ENCODE assay signal across 8 cellular contexts in the genomic region with DNA sequence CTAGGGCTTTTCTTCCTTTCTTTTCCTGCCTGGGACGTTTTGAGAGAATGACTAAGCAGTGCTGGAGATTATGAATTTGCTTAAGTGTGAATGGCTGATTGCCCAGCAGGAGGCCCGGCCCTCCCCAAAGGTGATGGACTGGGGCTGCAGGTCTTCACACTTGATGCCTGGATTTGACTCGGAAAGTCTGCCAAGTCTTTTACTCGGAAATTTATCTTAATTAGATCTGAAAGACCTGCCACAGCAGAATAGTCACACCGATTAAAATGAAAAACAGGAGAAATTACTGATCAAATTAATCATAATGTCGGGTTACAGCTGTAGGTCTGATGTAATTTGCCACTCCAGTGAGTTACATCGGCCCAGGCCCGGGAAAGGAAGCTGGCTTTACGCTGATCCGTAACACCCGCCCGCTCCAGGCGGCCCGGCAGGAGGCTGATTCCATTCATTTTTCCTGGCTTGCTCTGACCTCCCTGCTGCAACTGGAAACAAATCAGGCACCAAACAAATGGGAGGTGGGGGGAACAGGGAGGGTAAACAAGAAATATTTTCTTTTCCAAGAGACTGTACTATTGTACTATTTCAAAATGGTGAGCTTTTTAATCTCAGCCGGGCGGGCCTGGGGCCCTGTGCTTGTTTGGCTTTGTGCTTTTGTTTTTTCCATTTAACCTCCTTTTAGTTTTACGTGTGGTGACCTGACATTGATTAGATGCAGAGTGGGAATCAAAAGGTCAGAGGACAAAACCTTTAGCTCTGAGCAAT.
DNase-seq lines count a peak whose midpoint lies in the region; ATAC-seq and TF ChIP-seq lines count a peak whose summit lies in the region.

No MANE protein-coding gene starts in this region.

- 17% methylated on average over 17 of the region's 17 CpGs for WGBS in HUES64

- H3K9me3 ChIP-seq in HUES64 (ENCODE audit: insufficient read depth, low read depth, low read length), result no peaks in the 10 kb centered on the region
- no peaks in the 10 kb centered on the region for H3K9me3 ChIP-seq in iPS-18a (ENCODE audit: control insufficient read depth, low read depth, low read length)

- peaks cover 30% of the 10 kb centered on the region for H3K4me1 ChIP-seq in HUES64 (ENCODE audit: insufficient read depth, low read length)
- H3K4me1 ChIP-seq in iPS-18a (ENCODE audit: control insufficient read depth, low read depth, low read length), result peaks cover 33% of the 10 kb centered on the region

- H3K36me3 ChIP-seq in HUES64 (ENCODE audit: insufficient read depth, low read length) (no peaks in the 10 kb centered on the region), iPS-18a (ENCODE audit: control insufficient read depth, low read depth, low read length) (no peaks in the 10 kb centered on the region)

- ATAC-seq in activated naive CD4-positive, alpha-beta T cell treated with anti-CD3 and anti-CD28 coated beads, Interleukin-2, amount 50 U/mL, for 72 hours, result no peak
- ATAC-seq in HG03135 (IDR thresholded peaks at IDR 0.05; ENCODE audit: unreplicated experiment) (no peak), HG02588 (IDR thresholded peaks at IDR 0.05; ENCODE audit: unreplicated experiment) (no peak)

- no peaks in the 10 kb centered on the region for H3K36me3 Mint-ChIP-seq in activated naive CD4-positive, alpha-beta T cell treated with anti-CD3 and anti-CD28 coated beads, Interleukin-2, amount 50 U/mL, for 72 hours

- H3K27me3 ChIP-seq in HUES64 (ENCODE audit: insufficient read depth, low read length) (no peaks in the 10 kb centered on the region), iPS-18a (ENCODE audit: control insufficient read depth, insufficient read depth, low read length) (no peaks in the 10 kb centered on the region)

- H3K27ac ChIP-seq in HUES64 (ENCODE audit: low read depth, low read length), result peak overlapping the region; percentile 65
- peak overlapping the region; percentile 1; the same call in 1 of the 2 replicates for H3K27ac ChIP-seq in VCaP
- peak overlapping the region; percentile 54 for H3K27ac ChIP-seq in iPS-18a (ENCODE audit: low read length)

- DNase-seq in skeletal muscle cell (ENCODE audit: low read depth), result peak; percentile 10
- DNase-seq in activated naive CD4-positive, alpha-beta T cell treated with anti-CD3 and anti-CD28 coated beads, Interleukin-2, amount 50 U/mL, for 72 hours (ENCODE audit: low spot score in 2 of 2), result no peak
- no peak for DNase-seq in stimulated activated CD4-positive, alpha-beta T cell treated with anti-CD3 and anti-CD28 coated beads, Interleukin-12 subunit alpha, Interleukin-12 subunit beta, amount 100 ng/mL, for 4 hours

- H3K9me3 Mint-ChIP-seq in activated naive CD4-positive, alpha-beta T cell treated with anti-CD3 and anti-CD28 coated beads, Interleukin-2, amount 50 U/mL, for 72 hours, result no peaks in the 10 kb centered on the region

- peak overlapping the region; percentile 0; the same call in 1 of the 2 replicates for H3K9ac ChIP-seq in HUES64 (ENCODE audit: low read depth, low read length)
- peak overlapping the region; percentile 31 for H3K9ac ChIP-seq in iPS-18a (ENCODE audit: low read length)

- peak overlapping the region; percentile 2; the same call in 1 of the 2 replicates for H3K4me3 ChIP-seq in HUES64 (ENCODE audit: low read length)
- H3K4me3 ChIP-seq in iPS-18a (ENCODE audit: low read length), result peak overlapping the region; percentile 26
- no peak overlapping the region for H3K4me3 ChIP-seq in skeletal muscle cell (ENCODE audit: low read depth, low read length)

- no peak for TF ChIP-seq CTCF in VCaP (conservative IDR thresholded peaks at IDR 0.05)

- H3K27ac Mint-ChIP-seq in activated naive CD4-positive, alpha-beta T cell treated with anti-CD3 and anti-CD28 coated beads, Interleukin-2, amount 50 U/mL, for 72 hours, result no peak overlapping the region

Comparison
In these comparisons a context has a peak if more than half of its experiments do, and no peak if none do; other contexts are left out.
1. H3K27ac ChIP-seq: peak in every context shown above with its lines; median percentile 65 in HUES64; 54 in iPS-18a; 1 in VCaP.